In genomic region chr6:53829698-53830221, GRCh38 we compare ENCODE assay signal across 1 cellular context.
TF ChIP-seq lines count a peak whose summit lies in the region.

No MANE protein-coding gene starts in this region.

TF ChIP-seq in HepG2, 621 proteins besides CTCF, POLR2A, EP300 and RAD21 (continued from another document and continues in another):
- TF ChIP-seq NFATC3 (CRISPR knock-in tag; IDR thresholded peaks at IDR 0.05): no peak
- no peak; the same call in 1 of the 2 replicates for TF ChIP-seq PHF21A (CRISPR knock-in tag; IDR thresholded peaks at IDR 0.05)
- TF ChIP-seq MAFF (IDR thresholded peaks at IDR 0.05; ENCODE audit: low read depth, low read length): no peak
- no peak for TF ChIP-seq SIX1 (CRISPR knock-in tag; IDR thresholded peaks at IDR 0.05; ENCODE audit: borderline replicate concordance)
- TF ChIP-seq RFX5 (IDR thresholded peaks at IDR 0.05; ENCODE audit: low read depth, low read length): no peak
- no peak for TF ChIP-seq JUNB (CRISPR knock-in tag; IDR thresholded peaks at IDR 0.05; ENCODE audit: borderline replicate concordance)
- TF ChIP-seq ZNF660 (CRISPR knock-in tag; IDR thresholded peaks at IDR 0.05; ENCODE audit: borderline replicate concordance, low read depth): no peak
- no peak for TF ChIP-seq UBTF (CRISPR knock-in tag; IDR thresholded peaks at IDR 0.05)
- peak; percentile 94 for TF ChIP-seq ELF3 (CRISPR knock-in tag; IDR thresholded peaks at IDR 0.05)
- no peak for TF ChIP-seq ZNF589 (CRISPR knock-in tag; conservative IDR thresholded peaks at IDR 0.05)
- TF ChIP-seq ATF6 (CRISPR knock-in tag; conservative IDR thresholded peaks at IDR 0.05): no peak
- TF ChIP-seq PHB2 (IDR thresholded peaks at IDR 0.05; ENCODE audit: partially characterized antibody): no peak
- no peak for TF ChIP-seq U2AF2 (IDR thresholded peaks at IDR 0.05; ENCODE audit: low read depth, low read length)
- TF ChIP-seq ZNF552 (CRISPR knock-in tag; IDR thresholded peaks at IDR 0.05; ENCODE audit: borderline replicate concordance): no peak
- TF ChIP-seq ZNF776 (CRISPR knock-in tag; IDR thresholded peaks at IDR 0.05): no peak
- TF ChIP-seq ZIK1 (CRISPR knock-in tag; IDR thresholded peaks at IDR 0.05; ENCODE audit: borderline replicate concordance, low read depth): no peak
- TF ChIP-seq ZSCAN5A (CRISPR knock-in tag; IDR thresholded peaks at IDR 0.05; ENCODE audit: borderline replicate concordance): peak; percentile 66; the same call in 1 of the 2 replicates
- no peak for TF ChIP-seq ZNF33B (CRISPR knock-in tag; IDR thresholded peaks at IDR 0.05)
- TF ChIP-seq HOMEZ (CRISPR knock-in tag; IDR thresholded peaks at IDR 0.05; ENCODE audit: low read depth): 0 out of 2 replicates have a peak, but pooled peaks have one; percentile 33
- TF ChIP-seq HNF4A (CRISPR knock-in tag; IDR thresholded peaks at IDR 0.05): peak; percentile 81
- TF ChIP-seq PITX1 (CRISPR knock-in tag; IDR thresholded peaks at IDR 0.05): peak; percentile 75
- TF ChIP-seq ZFP41 (CRISPR knock-in tag; IDR thresholded peaks at IDR 0.05; ENCODE audit: borderline replicate concordance): no peak
- TF ChIP-seq ARNT (IDR thresholded peaks at IDR 0.05): no peak
- no peak for TF ChIP-seq ZNF354B (CRISPR knock-in tag; IDR thresholded peaks at IDR 0.05)
- no peak for TF ChIP-seq ZSCAN12 (CRISPR knock-in tag; IDR thresholded peaks at IDR 0.05)
- no peak for TF ChIP-seq ZNF761 (CRISPR knock-in tag; conservative IDR thresholded peaks at IDR 0.05)
- no peak for TF ChIP-seq MLLT10 (CRISPR knock-in tag; IDR thresholded peaks at IDR 0.05)
- no peak for TF ChIP-seq EZH2 (conservative IDR thresholded peaks at IDR 0.05; ENCODE audit: low read depth, low read length)
- TF ChIP-seq SKIL (CRISPR knock-in tag; IDR thresholded peaks at IDR 0.05; ENCODE audit: borderline replicate concordance): no peak
- TF ChIP-seq STAT6 (CRISPR knock-in tag; IDR thresholded peaks at IDR 0.05; ENCODE audit: borderline replicate concordance): no peak
- TF ChIP-seq FOXO1 (CRISPR knock-in tag; IDR thresholded peaks at IDR 0.05): peak; percentile 45; the same call in 1 of the 2 replicates
- peak; percentile 36; the same call in 1 of the 2 replicates for TF ChIP-seq FOXP4 (CRISPR knock-in tag; IDR thresholded peaks at IDR 0.05)
- TF ChIP-seq ZNF24 (IDR thresholded peaks at IDR 0.05): no peak
- TF ChIP-seq KDM6A (CRISPR knock-in tag; IDR thresholded peaks at IDR 0.05; ENCODE audit: low read depth): no peak
- TF ChIP-seq AHDC1 (CRISPR knock-in tag; IDR thresholded peaks at IDR 0.05; ENCODE audit: borderline replicate concordance): no peak
- no peak for TF ChIP-seq AKAP8 (CRISPR knock-in tag; IDR thresholded peaks at IDR 0.05)
- no peak for TF ChIP-seq KLF16 (CRISPR knock-in tag; IDR thresholded peaks at IDR 0.05)
- no peak for TF ChIP-seq RNF219 (CRISPR knock-in tag; IDR thresholded peaks at IDR 0.05)
